In genomic region chr7:95011156-95011928, GRCh38 we compare ENCODE assay signal across 14 cellular contexts.
DNase-seq lines count a peak whose midpoint lies in the region; ATAC-seq, FAIRE-seq and TF ChIP-seq lines count a peak whose summit lies in the region.
"Had no signal": no experiment of that assay in that cellular context is flagged by ENCODE, and none has a peak within 500 bp of the region (broad histone marks: within the 10 kb centered on the region; RNA-seq: fewer than 3 reads in every experiment).

No MANE protein-coding gene starts in this region.

- no peak overlapping the region for H3K27ac Mint-ChIP-seq in CD8-positive, alpha-beta memory T cell

- TF ChIP-seq RAD21 in Ishikawa (IDR thresholded peaks at IDR 0.05; ENCODE audit: low read depth) = no peak

- H3K4me1 Mint-ChIP-seq in CD8-positive, alpha-beta memory T cell = no peaks in the 10 kb centered on the region

- CTCF ChIA-PET in CD8-positive, alpha-beta memory T cell (lab: Charles Lee) = interaction anchor here (1.2 kb wide), 1 partner anchor 9 kb away, joined by 3 read pairs; no protein-coding TSS in a partner anchor

- ATAC-seq in left lung (peak; percentile 80), GM21786 (IDR thresholded peaks at IDR 0.05; ENCODE audit: unreplicated experiment) (no peak), GM18861 (IDR thresholded peaks at IDR 0.05; ENCODE audit: unreplicated experiment) (no peak), HG03280 (IDR thresholded peaks at IDR 0.05; ENCODE audit: unreplicated experiment) (no peak)

- TF ChIP-seq CTCF in bronchial epithelial cell (IDR thresholded peaks at IDR 0.05; ENCODE audit: insufficient read depth, low read length, severe bottlenecking) = no peak
- TF ChIP-seq CTCF in left lung (IDR thresholded peaks at IDR 0.05) = no peak

- H3K4me3 ChIP-seq in bronchial epithelial cell (ENCODE audit: low read depth, low read length) = no peak overlapping the region
- no peak overlapping the region for H3K4me3 ChIP-seq in left lung
- H3K4me3 ChIP-seq in CD8-positive, alpha-beta memory T cell (ENCODE audit: low read length) = no peak overlapping the region
- H3K4me3 ChIP-seq: esophagus squamous epithelium had no signal

- H3K27me3 ChIP-seq in bronchial epithelial cell (ENCODE audit: control insufficient read depth, insufficient read depth, low read length) (no peaks in the 10 kb centered on the region), left lung (no peaks in the 10 kb centered on the region)
- H3K27me3 ChIP-seq in CD8-positive, alpha-beta memory T cell (ENCODE audit: insufficient read depth, low read length, poor library complexity, severe bottlenecking) = no peaks in the 10 kb centered on the region
- H3K27me3 ChIP-seq: esophagus squamous epithelium had no signal

- peak; percentile 22; the same call in 1 of the 2 replicates for TF ChIP-seq EP300 in Ishikawa (IDR thresholded peaks at IDR 0.05; ENCODE audit: borderline replicate concordance)

- H3K27ac ChIP-seq in left lung = peak overlapping the region in 1 of 2 donors; percentile 43
- H3K27ac ChIP-seq in CD8-positive, alpha-beta memory T cell (ENCODE audit: low read depth, low read length) = no peak overlapping the region
- H3K27ac ChIP-seq: esophagus squamous epithelium, KMS-11 had no signal

- POLR2A ChIA-PET in CD8-positive, alpha-beta memory T cell (lab: Charles Lee) = no interaction called here

- DNase-seq in ACHN (peak; percentile 99), bronchial epithelial cell (ENCODE audit: low read depth) (peak; percentile 53), left lung (no peak)
- DNase-seq in CD8-positive, alpha-beta memory T cell = no peak
- DNase-seq: esophagus squamous epithelium; left cardiac atrium; NCI-H187 treated with DMSO at 0.1 percent for 48 hours; nucleus accumbens; stimulated activated CD8-positive, alpha-beta memory T cell treated with anti-CD3 and anti-CD28 coated beads, Interleukin-4, amount 100 ng/mL, for 48 hours had no signal

- H3K9me3 Mint-ChIP-seq in CD8-positive, alpha-beta memory T cell = peaks cover 0 to 2% (median 2%) of the 10 kb centered on the region in 5 donors

- H3K36me3 ChIP-seq in bronchial epithelial cell (ENCODE audit: control insufficient read depth, insufficient read depth, low read length) = no peaks in the 10 kb centered on the region
- H3K36me3 ChIP-seq in left lung = no peaks in the 10 kb centered on the region
- no peaks in the 10 kb centered on the region for H3K36me3 ChIP-seq in CD8-positive, alpha-beta memory T cell (ENCODE audit: insufficient read depth, low read length)
- H3K36me3 ChIP-seq: esophagus squamous epithelium had no signal

- H3K36me3 Mint-ChIP-seq in CD8-positive, alpha-beta memory T cell = no peaks in the 10 kb centered on the region

- H3K4me3 Mint-ChIP-seq in CD8-positive, alpha-beta memory T cell = no peak overlapping the region

- no peaks in the 10 kb centered on the region for H3K4me1 ChIP-seq in left lung
- H3K4me1 ChIP-seq in CD8-positive, alpha-beta memory T cell (ENCODE audit: insufficient read depth, low read length) = no peaks in the 10 kb centered on the region
- H3K4me1 ChIP-seq: esophagus squamous epithelium had no signal

- FAIRE-seq in bronchial epithelial cell (lab: Jason Lieb, UNC) = no peak

- in situ Hi-C loops in ACHN (cut with HindIII; ENCODE audit: low pct_ligation_motif_present, low pct_unique_long_range_greater_than_20kb, low sequenced_read_pairs) = no loop called here

- intact Hi-C loops in left lung (cut with DNase I) = no loop called here

- H3K27me3 Mint-ChIP-seq in CD8-positive, alpha-beta memory T cell = no peaks in the 10 kb centered on the region

- no peaks in the 10 kb centered on the region for H3K9me3 ChIP-seq in left lung
- H3K9me3 ChIP-seq in CD8-positive, alpha-beta memory T cell (ENCODE audit: low read length) = no peaks in the 10 kb centered on the region
- H3K9me3 ChIP-seq: esophagus squamous epithelium had no signal

TF ChIP-seq in Ishikawa, 13 proteins besides CTCF, POLR2A, EP300 and RAD21:
- TF ChIP-seq TAF1 (IDR thresholded peaks at IDR 0.05; ENCODE audit: low read depth) = no peak
- TF ChIP-seq YY1 (IDR thresholded peaks at IDR 0.05; ENCODE audit: low read depth) = no peak
- peak; percentile 59 for TF ChIP-seq TEAD4 (IDR thresholded peaks at IDR 0.05)

Comparison
In these comparisons a context has a peak if more than half of its experiments do, and no peak if none do; other contexts are left out.
1. DNase-seq: peak in ACHN (single experiment) and bronchial epithelial cell (single experiment); none in left lung (0 of 2) and CD8-positive, alpha-beta memory T cell (0 of 5).